Comparison of ENCODE assay signal across 9 cellular contexts in the genomic region with DNA sequence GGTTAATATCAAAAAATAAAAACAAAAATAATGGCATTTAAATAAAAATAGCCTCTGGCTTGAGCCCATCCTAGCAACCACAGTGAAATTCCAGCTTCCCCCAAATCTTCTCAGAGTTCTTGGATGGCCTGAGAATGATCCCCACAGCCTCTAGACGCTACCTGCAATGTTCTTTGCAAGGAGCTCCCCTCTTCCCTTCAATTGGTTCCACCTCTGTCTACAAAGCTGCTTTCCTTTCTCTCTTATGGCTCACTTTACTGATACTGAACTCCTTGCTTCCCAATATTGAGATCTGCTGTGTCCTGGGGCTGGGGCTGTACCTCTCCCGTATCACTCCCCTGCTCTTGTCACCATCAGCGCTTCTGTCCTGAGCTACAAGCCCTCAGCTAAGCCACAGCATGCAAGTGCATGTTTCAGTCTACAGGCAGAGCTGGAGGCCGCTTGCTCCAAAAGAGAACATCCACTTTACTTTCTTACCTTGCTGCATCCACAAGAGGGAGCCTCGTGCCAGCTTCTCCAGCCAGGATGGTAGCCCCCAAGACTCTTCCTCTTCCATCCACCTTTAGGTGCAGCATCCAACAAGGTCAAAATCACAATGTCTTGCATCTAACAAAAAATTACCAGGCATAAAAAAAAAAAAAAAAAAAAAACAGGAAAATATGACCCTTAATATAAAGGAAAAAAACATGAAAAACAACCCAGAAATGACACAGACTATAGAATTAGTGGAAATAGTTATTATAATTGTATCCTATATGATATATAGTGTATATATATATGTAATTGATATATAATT. TPM values are rescaled to one million over a fixed set of nuclear protein-coding genes. Genes with fewer than 3 reads are reported as not detected.
DNase-seq lines count a peak whose midpoint lies in the region; ATAC-seq and TF ChIP-seq lines count a peak whose summit lies in the region.
"Had no signal": no experiment of that assay in that cellular context is flagged by ENCODE, and none has a peak within 500 bp of the region (broad histone marks: within the 10 kb centered on the region; RNA-seq: fewer than 3 reads in every experiment).

No MANE protein-coding gene starts in this region.

- H3K9me3 ChIP-seq in spleen: peaks cover 0 to 32% (median 18%) of the 10 kb centered on the region in 8 donors
- H3K9me3 ChIP-seq in CD4-positive, alpha-beta T cell (ENCODE audit: control insufficient read depth, low read length): peaks cover 13% of the 10 kb centered on the region
- H3K9me3 ChIP-seq: thoracic aorta had no signal

- H3K4me1 Mint-ChIP-seq in CD4-positive, alpha-beta T cell (ENCODE audit: low read depth): no peaks in the 10 kb centered on the region

- POLR2A ChIA-PET in CD4-positive, alpha-beta T cell (lab: Charles Lee): no interaction called here

- TF ChIP-seq POLR2A in erythroblast (IDR thresholded peaks at IDR 0.05; ENCODE audit: low read length): no peak
- no peak for TF ChIP-seq POLR2A in spleen (IDR thresholded peaks at IDR 0.05)

- peaks cover 20% of the 10 kb centered on the region for H3K9me3 Mint-ChIP-seq in CD4-positive, alpha-beta T cell

- H3K36me3 Mint-ChIP-seq in CD4-positive, alpha-beta T cell (ENCODE audit: low read depth): peaks cover 3% of the 10 kb centered on the region

- no peak overlapping the region for H3K4me3 Mint-ChIP-seq in CD4-positive, alpha-beta T cell

- H3K27me3 ChIP-seq in spleen (replicated peaks in 1 of 7): peaks cover 0 to 20% (median 0%) of the 10 kb centered on the region in 7 donors
- peaks cover 3% of the 10 kb centered on the region for H3K27me3 ChIP-seq in CD4-positive, alpha-beta T cell (ENCODE audit: control insufficient read depth, insufficient read depth, low read length)

- no peak overlapping the region for H3K27ac ChIP-seq in spleen
- H3K27ac ChIP-seq in CD4-positive, alpha-beta T cell (ENCODE audit: low read depth, low read length): no peak overlapping the region
- H3K27ac ChIP-seq: thoracic aorta had no signal

- CTCF ChIA-PET in CD4-positive, alpha-beta T cell (lab: Charles Lee): interaction anchor here (1.0 kb wide), 1 partner anchor 41 kb away, joined by 4 read pairs; no protein-coding TSS in a partner anchor

- intact Hi-C loops in spleen (cut with DNase I; ENCODE audit: low total_unique reads): no loop called here
- intact Hi-C loops in CD4-positive, alpha-beta T cell (cut with DNase I, micrococcal nuclease): no loop called here

- H3K36me3 ChIP-seq in spleen: no peaks in the 10 kb centered on the region
- H3K36me3 ChIP-seq: thoracic aorta had no signal

- peaks cover 44% of the 10 kb centered on the region for H3K27me3 Mint-ChIP-seq in CD4-positive, alpha-beta T cell

- no peak overlapping the region for H3K4me3 ChIP-seq in LNCaP clone FGC (ENCODE audit: low read depth, low read length)
- no peak overlapping the region for H3K4me3 ChIP-seq in spleen
- H3K4me3 ChIP-seq: thoracic aorta had no signal

- no peak for ATAC-seq in CD4-positive, alpha-beta T cell (ENCODE audit: poor library complexity)

- TF ChIP-seq CTCF in LNCaP clone FGC (IDR thresholded peaks at IDR 0.05; ENCODE audit: control insufficient read depth, extremely low read depth, insufficient read depth) (peak; percentile 86), spleen (IDR thresholded peaks at IDR 0.05 in 8 of 11, conservative IDR thresholded peaks at IDR 0.05 in 3 of 11) (peak in 3 of 11 experiments; percentile 4 to 26 (median 17))
- no peak for TF ChIP-seq CTCF in CD4-positive, alpha-beta T cell (IDR thresholded peaks at IDR 0.05)

- DNase-seq in SIG-M5 treated with dmso at 0.1 percent for 504 hours (lab: John Stamatoyannopoulos, UW; ENCODE audit: unreplicated experiment): peak; percentile 64
- DNase-seq in SIG-M5 (lab: John Stamatoyannopoulos, UW): no peak
- DNase-seq in LNCaP clone FGC (ENCODE audit: low read depth): no peak
- DNase-seq in RPMI8226: peak; percentile 57
- DNase-seq in erythroblast (lab: John Stamatoyannopoulos, UW): peak; percentile 51 to 59
- DNase-seq in non-pigmented ciliary epithelial cell (ENCODE audit: low read depth): peak; percentile 18
- no peak for DNase-seq in spleen
- no peak for DNase-seq in CD4-positive, alpha-beta T cell

- whole genome bisulfite sequencing in spleen, 5 donors: 29 to 43% (median 33%) methylated on average over 5 of the region's 5 CpGs

- no peaks in the 10 kb centered on the region for H3K4me1 ChIP-seq in spleen

- no peak overlapping the region for H3K27ac Mint-ChIP-seq in CD4-positive, alpha-beta T cell

RNA-seq across cellular contexts. Expression of a gene that starts 57.4 kb away (rescaled TPM):
- not detected for total RNA-seq in spleen
- polyA plus RNA-seq in spleen: under 1 TPM in 2 of 3 donors, not detected in 1; 0.09 to 0.42 TPM
- not detected for total RNA-seq in CD4-positive, alpha-beta T cell

Comparison
In these comparisons a context has a peak if more than half of its experiments do, and no peak if none do; other contexts are left out.
1. DNase-seq: peak in SIG-M5 treated with dmso at 0.1 percent for 504 hours (single experiment), RPMI8226 (single experiment), erythroblast (2 of 2) and non-pigmented ciliary epithelial cell (single experiment); none in SIG-M5 (single experiment), LNCaP clone FGC (single experiment), spleen (single experiment) and CD4-positive, alpha-beta T cell (0 of 10).